In the genomic region with DNA sequence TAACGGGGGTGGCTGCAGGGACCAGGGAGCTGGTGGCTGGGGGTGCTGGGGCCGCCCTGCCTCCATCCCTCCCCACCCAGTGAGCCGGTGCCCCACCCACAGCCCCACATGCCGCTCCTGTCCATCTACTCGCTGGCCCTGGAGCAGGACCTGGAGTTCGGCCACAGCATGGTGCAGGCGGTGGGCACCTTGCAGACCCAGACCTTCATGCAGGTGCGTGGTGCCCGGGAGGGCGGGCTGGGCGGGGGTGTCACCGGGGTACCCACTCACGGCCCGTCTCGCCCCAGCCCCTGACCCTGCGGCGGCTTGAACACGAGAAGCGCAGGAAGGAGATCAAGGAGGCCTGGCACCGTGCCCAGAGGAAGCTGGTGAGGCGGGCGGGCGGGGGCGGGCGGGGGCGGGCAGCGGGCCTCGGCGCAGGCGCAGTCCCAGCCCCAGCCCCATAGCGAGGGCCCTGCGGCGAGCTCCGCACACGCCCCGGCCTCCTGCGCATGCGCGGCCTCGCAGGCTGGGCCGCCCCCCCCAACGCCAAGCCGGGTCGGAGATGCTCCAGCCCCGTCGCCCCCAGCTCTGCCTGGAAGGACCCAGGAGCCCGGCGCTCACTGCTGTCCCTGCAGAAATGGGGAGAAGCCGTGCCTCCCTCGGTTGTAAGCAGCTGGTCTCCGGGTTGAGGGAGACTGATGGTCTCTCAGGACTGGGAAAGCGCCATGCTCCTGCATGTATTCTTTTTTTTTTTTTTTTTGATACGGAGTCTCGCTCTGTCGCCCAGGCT, we compare ENCODE assay signal across 1 cellular context.
TF ChIP-seq lines count a peak whose summit lies in the region.

No MANE protein-coding gene starts in this region.

TF ChIP-seq in IMR-90, 13 proteins besides CTCF, POLR2A, EP300 and RAD21 (continued from another document):
- TF ChIP-seq, protein P1, sequence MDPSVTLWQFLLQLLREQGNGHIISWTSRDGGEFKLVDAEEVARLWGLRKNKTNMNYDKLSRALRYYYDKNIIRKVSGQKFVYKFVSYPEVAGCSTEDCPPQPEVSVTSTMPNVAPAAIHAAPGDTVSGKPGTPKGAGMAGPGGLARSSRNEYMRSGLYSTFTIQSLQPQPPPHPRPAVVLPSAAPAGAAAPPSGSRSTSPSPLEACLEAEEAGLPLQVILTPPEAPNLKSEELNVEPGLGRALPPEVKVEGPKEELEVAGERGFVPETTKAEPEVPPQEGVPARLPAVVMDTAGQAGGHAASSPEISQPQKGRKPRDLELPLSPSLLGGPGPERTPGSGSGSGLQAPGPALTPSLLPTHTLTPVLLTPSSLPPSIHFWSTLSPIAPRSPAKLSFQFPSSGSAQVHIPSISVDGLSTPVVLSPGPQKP (IDR thresholded peaks at IDR 0.05; ENCODE audit: borderline replicate concordance, low read depth, low read length), result no peak
- TF ChIP-seq MXI1 (IDR thresholded peaks at IDR 0.05; ENCODE audit: borderline replicate concordance, low read depth, low read length), result no peak
- TF ChIP-seq USF2 (IDR thresholded peaks at IDR 0.05; ENCODE audit: low read depth, low read length), result no peak
- TF ChIP-seq RCOR1 (IDR thresholded peaks at IDR 0.05; ENCODE audit: insufficient replicate concordance, low read length), result no peak
- TF ChIP-seq SMC3 (IDR thresholded peaks at IDR 0.05; ENCODE audit: low read depth, low read length), result no peak
- TF ChIP-seq RFX5 (IDR thresholded peaks at IDR 0.05; ENCODE audit: low read depth, low read length), result no peak
- no peak for TF ChIP-seq MAZ (IDR thresholded peaks at IDR 0.05; ENCODE audit: borderline replicate concordance, low read depth, low read length)
- no peak for TF ChIP-seq MAFK (IDR thresholded peaks at IDR 0.05; ENCODE audit: low read depth, low read length)
- TF ChIP-seq NFE2L2 (IDR thresholded peaks at IDR 0.05; ENCODE audit: low read depth, low read length), result no peak
- no peak for TF ChIP-seq FOS (IDR thresholded peaks at IDR 0.05; ENCODE audit: low read depth, low read length)
